ENCODE assay signal across 1 cellular context in the genomic region with DNA sequence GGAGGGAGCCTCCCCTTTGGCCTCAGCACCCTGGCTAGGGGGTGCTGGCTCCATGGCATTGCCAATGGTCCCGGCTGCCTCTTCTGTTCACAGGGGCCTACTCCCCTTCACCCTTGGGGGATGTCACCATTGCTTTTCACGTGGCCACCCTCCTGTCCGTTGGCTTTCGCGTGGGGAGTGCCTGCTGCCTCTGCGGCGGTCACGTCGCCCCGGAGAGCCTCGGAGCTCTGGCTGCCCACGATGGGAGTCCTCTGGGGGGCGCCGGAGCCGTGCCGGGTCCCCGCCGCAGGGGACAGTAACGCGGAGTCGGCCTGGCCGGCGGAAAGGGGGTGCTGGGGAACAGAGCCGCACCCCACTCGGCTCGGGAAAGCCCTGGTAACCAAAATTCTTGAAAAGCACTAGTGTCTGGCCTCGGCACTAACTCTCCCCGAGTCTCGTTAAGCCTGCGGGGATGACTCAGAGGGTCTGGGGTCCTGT.
A peak's percentile ranks its signal among the peaks of the same experiment; 100 is the strongest.
TF ChIP-seq lines count a peak whose summit lies in the region.

No MANE protein-coding gene starts in this region.

TF ChIP-seq in HepG2, 621 proteins besides CTCF, POLR2A, EP300 and RAD21 (continued from another document and continues in another):
- 0 out of 2 replicates have a peak, but pooled peaks have one; percentile 66 for TF ChIP-seq ZNF33A (CRISPR knock-in tag; IDR thresholded peaks at IDR 0.05; ENCODE audit: borderline replicate concordance)
- TF ChIP-seq EED (CRISPR knock-in tag; IDR thresholded peaks at IDR 0.05), result peak; percentile 54; the same call in 1 of the 2 replicates
- TF ChIP-seq GLI4 (CRISPR knock-in tag; IDR thresholded peaks at IDR 0.05; ENCODE audit: borderline replicate concordance), result no peak
- TF ChIP-seq KLF16 (CRISPR knock-in tag; IDR thresholded peaks at IDR 0.05), result 0 out of 4 replicates have a peak, but pooled peaks of 1 of the 2 experiments have one; percentile 55
- TF ChIP-seq, protein P1, sequence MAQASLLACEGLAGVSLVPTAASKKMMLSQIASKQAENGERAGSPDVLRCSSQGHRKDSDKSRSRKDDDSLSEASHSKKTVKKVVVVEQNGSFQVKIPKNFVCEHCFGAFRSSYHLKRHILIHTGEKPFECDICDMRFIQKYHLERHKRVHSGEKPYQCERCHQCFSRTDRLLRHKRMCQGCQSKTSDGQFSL (CRISPR knock-in tag; IDR thresholded peaks at IDR 0.05), result 0 out of 2 replicates have a peak, but pooled peaks have one; percentile 62
- TF ChIP-seq, protein P2, sequence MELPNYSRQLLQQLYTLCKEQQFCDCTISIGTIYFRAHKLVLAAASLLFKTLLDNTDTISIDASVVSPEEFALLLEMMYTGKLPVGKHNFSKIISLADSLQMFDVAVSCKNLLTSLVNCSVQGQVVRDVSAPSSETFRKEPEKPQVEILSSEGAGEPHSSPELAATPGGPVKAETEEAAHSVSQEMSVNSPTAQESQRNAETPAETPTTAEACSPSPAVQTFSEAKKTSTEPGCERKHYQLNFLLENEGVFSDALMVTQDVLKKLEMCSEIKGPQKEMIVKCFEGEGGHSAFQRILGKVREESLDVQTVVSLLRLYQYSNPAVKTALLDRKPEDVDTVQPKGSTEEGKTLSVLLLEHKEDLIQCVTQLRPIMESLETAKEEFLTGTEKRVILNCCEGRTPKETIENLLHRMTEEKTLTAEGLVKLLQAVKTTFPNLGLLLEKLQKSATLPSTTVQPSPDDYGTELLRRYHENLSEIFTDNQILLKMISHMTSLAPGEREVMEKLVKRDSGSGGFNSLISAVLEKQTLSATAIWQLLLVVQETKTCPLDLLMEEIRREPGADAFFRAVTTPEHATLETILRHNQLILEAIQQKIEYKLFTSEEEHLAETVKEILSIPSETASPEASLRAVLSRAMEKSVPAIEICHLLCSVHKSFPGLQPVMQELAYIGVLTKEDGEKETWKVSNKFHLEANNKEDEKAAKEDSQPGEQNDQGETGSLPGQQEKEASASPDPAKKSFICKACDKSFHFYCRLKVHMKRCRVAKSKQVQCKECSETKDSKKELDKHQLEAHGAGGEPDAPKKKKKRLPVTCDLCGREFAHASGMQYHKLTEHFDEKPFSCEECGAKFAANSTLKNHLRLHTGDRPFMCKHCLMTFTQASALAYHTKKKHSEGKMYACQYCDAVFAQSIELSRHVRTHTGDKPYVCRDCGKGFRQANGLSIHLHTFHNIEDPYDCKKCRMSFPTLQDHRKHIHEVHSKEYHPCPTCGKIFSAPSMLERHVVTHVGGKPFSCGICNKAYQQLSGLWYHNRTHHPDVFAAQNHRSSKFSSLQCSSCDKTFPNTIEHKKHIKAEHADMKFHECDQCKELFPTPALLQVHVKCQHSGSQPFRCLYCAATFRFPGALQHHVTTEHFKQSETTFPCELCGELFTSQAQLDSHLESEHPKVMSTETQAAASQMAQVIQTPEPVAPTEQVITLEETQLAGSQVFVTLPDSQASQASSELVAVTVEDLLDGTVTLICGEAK (IDR thresholded peaks at IDR 0.05), result no peak
- TF ChIP-seq, protein P2 (CRISPR knock-in tag; IDR thresholded peaks at IDR 0.05), result no peak
- TF ChIP-seq ZNF772 (CRISPR knock-in tag; IDR thresholded peaks at IDR 0.05), result peak; percentile 19; the same call in 1 of the 2 replicates
- peak; percentile 83 for TF ChIP-seq ZNF407 (CRISPR knock-in tag; IDR thresholded peaks at IDR 0.05; ENCODE audit: not compliant biosample characterization)
- TF ChIP-seq PAWR (CRISPR knock-in tag; IDR thresholded peaks at IDR 0.05; ENCODE audit: borderline replicate concordance), result no peak
- no peak for TF ChIP-seq SMC3 (IDR thresholded peaks at IDR 0.05; ENCODE audit: low read length)
- 0 out of 2 replicates have a peak, but pooled peaks have one; percentile 22 for TF ChIP-seq ZMYM2 (CRISPR knock-in tag; IDR thresholded peaks at IDR 0.05)
- TF ChIP-seq, protein P3, sequence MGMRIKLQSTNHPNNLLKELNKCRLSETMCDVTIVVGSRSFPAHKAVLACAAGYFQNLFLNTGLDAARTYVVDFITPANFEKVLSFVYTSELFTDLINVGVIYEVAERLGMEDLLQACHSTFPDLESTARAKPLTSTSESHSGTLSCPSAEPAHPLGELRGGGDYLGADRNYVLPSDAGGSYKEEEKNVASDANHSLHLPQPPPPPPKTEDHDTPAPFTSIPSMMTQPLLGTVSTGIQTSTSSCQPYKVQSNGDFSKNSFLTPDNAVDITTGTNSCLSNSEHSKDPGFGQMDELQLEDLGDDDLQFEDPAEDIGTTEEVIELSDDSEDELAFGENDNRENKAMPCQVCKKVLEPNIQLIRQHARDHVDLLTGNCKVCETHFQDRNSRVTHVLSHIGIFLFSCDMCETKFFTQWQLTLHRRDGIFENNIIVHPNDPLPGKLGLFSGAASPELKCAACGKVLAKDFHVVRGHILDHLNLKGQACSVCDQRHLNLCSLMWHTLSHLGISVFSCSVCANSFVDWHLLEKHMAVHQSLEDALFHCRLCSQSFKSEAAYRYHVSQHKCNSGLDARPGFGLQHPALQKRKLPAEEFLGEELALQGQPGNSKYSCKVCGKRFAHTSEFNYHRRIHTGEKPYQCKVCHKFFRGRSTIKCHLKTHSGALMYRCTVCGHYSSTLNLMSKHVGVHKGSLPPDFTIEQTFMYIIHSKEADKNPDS (CRISPR knock-in tag; IDR thresholded peaks at IDR 0.05), result peak; percentile 55; the same call in 1 of the 2 replicates
- peak; percentile 66; the same call in 1 of the 2 replicates for TF ChIP-seq ZBTB8A (CRISPR knock-in tag; IDR thresholded peaks at IDR 0.05; ENCODE audit: borderline replicate concordance, low read depth)
- TF ChIP-seq CHCHD3 (CRISPR knock-in tag; IDR thresholded peaks at IDR 0.05), result 0 out of 2 replicates have a peak, but pooled peaks have one; percentile 59
- TF ChIP-seq CREB3 (CRISPR knock-in tag; IDR thresholded peaks at IDR 0.05), result peak; percentile 5; the same call in 1 of the 2 replicates
- TF ChIP-seq SMYD3 (CRISPR knock-in tag; IDR thresholded peaks at IDR 0.05), result no peak
- TF ChIP-seq GATAD2A (CRISPR knock-in tag; IDR thresholded peaks at IDR 0.05), result peak; percentile 34; the same call in 1 of the 2 replicates
- peak; percentile 55; the same call in 1 of the 2 replicates for TF ChIP-seq NR0B2 (CRISPR knock-in tag; IDR thresholded peaks at IDR 0.05)
- peak; percentile 55; the same call in 1 of the 2 replicates for TF ChIP-seq ZBTB7A (CRISPR knock-in tag; IDR thresholded peaks at IDR 0.05)
- TF ChIP-seq ZNF724P (CRISPR knock-in tag; IDR thresholded peaks at IDR 0.05; ENCODE audit: borderline replicate concordance), result 0 out of 2 replicates have a peak, but pooled peaks have one; percentile 49
- peak; percentile 44 for TF ChIP-seq SALL1 (CRISPR knock-in tag; IDR thresholded peaks at IDR 0.05)
- TF ChIP-seq MLLT10 (CRISPR knock-in tag; IDR thresholded peaks at IDR 0.05), result no peak
